14 cellular contexts compared by ENCODE assay signal in the genomic region with DNA sequence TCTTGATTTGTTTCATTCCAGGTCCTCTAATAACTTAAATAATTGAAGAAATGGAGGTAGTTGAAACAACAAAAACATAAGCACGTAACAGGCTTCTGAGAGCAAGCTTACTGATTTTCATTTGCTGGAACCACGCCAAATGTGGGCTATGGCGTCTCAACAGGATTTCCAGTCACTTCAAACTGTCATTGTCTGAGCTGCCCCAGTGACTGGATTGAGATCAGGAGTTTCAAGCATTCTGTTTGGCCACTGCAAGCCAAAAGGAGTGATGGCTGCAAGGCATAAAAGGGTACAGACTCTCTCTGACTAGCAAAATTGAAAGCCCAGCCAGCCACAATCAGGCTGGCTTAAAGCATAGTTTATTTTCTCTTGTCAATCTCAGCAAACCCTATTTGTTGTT.
DNase-seq lines count a peak whose midpoint lies in the region; ATAC-seq and TF ChIP-seq lines count a peak whose summit lies in the region.
"Had no signal": no experiment of that assay in that cellular context is flagged by ENCODE, and none has a peak within 500 bp of the region (broad histone marks: within the 10 kb centered on the region; RNA-seq: fewer than 3 reads in every experiment).

No MANE protein-coding gene starts in this region.

- no peak overlapping the region for H3K4me3 Mint-ChIP-seq in activated T-helper 2 cell treated with anti-CD3 and anti-CD28 coated beads, Interferon-gamma antibody, Interleukin-2, Interleukin-4, amounts not matched to agents 10 μg/mL and 5 μg/mL and 100 μg/mL, durations not matched to agents 14 hours and 24 hours and 36 hours (ENCODE audit: low read depth)
- H3K4me3 Mint-ChIP-seq: HFFc6 had no signal

- H3K27ac Mint-ChIP-seq in activated T-helper 2 cell treated with anti-CD3 and anti-CD28 coated beads, Interferon-gamma antibody, Interleukin-2, Interleukin-4, amounts not matched to agents 10 μg/mL and 5 μg/mL and 100 μg/mL, durations not matched to agents 14 hours and 24 hours and 36 hours = no peak overlapping the region
- H3K27ac Mint-ChIP-seq: HFFc6 had no signal

- H3K9me3 ChIP-seq in ascending aorta = no peaks in the 10 kb centered on the region
- H3K9me3 ChIP-seq: stomach had no signal

- H3K4me1 Mint-ChIP-seq in activated T-helper 2 cell treated with anti-CD3 and anti-CD28 coated beads, Interferon-gamma antibody, Interleukin-2, Interleukin-4, amounts not matched to agents 10 μg/mL and 5 μg/mL and 100 μg/mL, durations not matched to agents 14 hours and 24 hours and 36 hours (ENCODE audit: low read depth) = no peaks in the 10 kb centered on the region

- no peaks in the 10 kb centered on the region for H3K27me3 Mint-ChIP-seq in activated T-helper 2 cell treated with anti-CD3 and anti-CD28 coated beads, Interferon-gamma antibody, Interleukin-2, Interleukin-4, amounts not matched to agents 10 μg/mL and 5 μg/mL and 100 μg/mL, durations not matched to agents 14 hours and 24 hours and 36 hours (ENCODE audit: low read depth)
- H3K27me3 Mint-ChIP-seq: CD4-positive, CD25-positive, alpha-beta regulatory T cell had no signal

- H3K27me3 ChIP-seq in ascending aorta = no peaks in the 10 kb centered on the region
- H3K27me3 ChIP-seq: stomach had no signal

- no peaks in the 10 kb centered on the region for H3K36me3 Mint-ChIP-seq in activated T-helper 2 cell treated with anti-CD3 and anti-CD28 coated beads, Interferon-gamma antibody, Interleukin-2, Interleukin-4, amounts not matched to agents 10 μg/mL and 5 μg/mL and 100 μg/mL, durations not matched to agents 14 hours and 24 hours and 36 hours (ENCODE audit: low read depth)

- H3K36me3 ChIP-seq in ascending aorta = no peaks in the 10 kb centered on the region

- H3K4me1 ChIP-seq in ascending aorta = peaks cover 0 to 3% of the 10 kb centered on the region in 2 donors

- TF ChIP-seq CTCF in ascending aorta (IDR thresholded peaks at IDR 0.05) = no peak

- DNase-seq in Daoy (ENCODE audit: low read depth) (peak; percentile 45), NCI-H1417 treated with DMSO at 0.1 percent for 48 hours (lab: John Stamatoyannopoulos, UW) (peak; percentile 41), SHP77 treated with DMSO at 0.1 percent for 48 hours (lab: John Stamatoyannopoulos, UW) (peak; percentile 34), medulla oblongata (ENCODE audit: extremely low spot score) (peak; percentile 49), ascending aorta (ENCODE audit: low spot score in 2 of 2) (no peak), sciatic nerve (ENCODE audit: low spot score) (no peak)
- DNase-seq in activated T-helper 2 cell treated with anti-CD3 and anti-CD28 coated beads, Interferon-gamma antibody, Interleukin-2, Interleukin-4, amounts not matched to agents 10 μg/mL and 5 μg/mL and 100 μg/mL, durations not matched to agents 14 hours and 24 hours and 36 hours (ENCODE audit: low spot score) = no peak
- DNase-seq: CD4-positive, CD25-positive, alpha-beta regulatory T cell; HFFc6; Kasumi-1; mammary epithelial cell; stimulated activated CD4-positive, alpha-beta T cell treated with anti-CD3 and anti-CD28 coated beads, Interleukin-4, amount 100 ng/mL, for 24 hours; stomach had no signal

- intact Hi-C loops in activated T-helper 2 cell treated with anti-CD3 and anti-CD28 coated beads, Interferon-gamma antibody, Interleukin-2, Interleukin-4, amounts not matched to agents 10 μg/mL and 5 μg/mL and 100 μg/mL, durations not matched to agents 14 hours and 24 hours and 36 hours (cut with micrococcal nuclease) = no loop called here
- intact Hi-C loops in ascending aorta (cut with DNase I) (no loop called here), sciatic nerve (cut with DNase I) (no loop called here)

- H3K9me3 Mint-ChIP-seq in activated T-helper 2 cell treated with anti-CD3 and anti-CD28 coated beads, Interferon-gamma antibody, Interleukin-2, Interleukin-4, amounts not matched to agents 10 μg/mL and 5 μg/mL and 100 μg/mL, durations not matched to agents 14 hours and 24 hours and 36 hours = no peaks in the 10 kb centered on the region
- H3K9me3 Mint-ChIP-seq: HFFc6 had no signal

- H3K4me3 ChIP-seq in ascending aorta = no peak overlapping the region
- H3K4me3 ChIP-seq: stomach had no signal

- ATAC-seq in GM19455 (IDR thresholded peaks at IDR 0.05; ENCODE audit: unreplicated experiment) = no peak
- no peak for ATAC-seq in sciatic nerve

- no peak overlapping the region for H3K27ac ChIP-seq in ascending aorta
- H3K27ac ChIP-seq: stomach had no signal

Comparison
In these comparisons a context has a peak if more than half of its experiments do, and no peak if none do; other contexts are left out.
1. DNase-seq: peak in Daoy (single experiment), NCI-H1417 treated with DMSO at 0.1 percent for 48 hours (single experiment), SHP77 treated with DMSO at 0.1 percent for 48 hours (single experiment) and medulla oblongata (single experiment); none in activated T-helper 2 cell treated with anti-CD3 and anti-CD28 coated beads, Interferon-gamma antibody, Interleukin-2, Interleukin-4, amounts not matched to agents 10 μg/mL and 5 μg/mL and 100 μg/mL, durations not matched to agents 14 hours and 24 hours and 36 hours (single experiment), ascending aorta (0 of 2) and sciatic nerve (single experiment).